23 cellular contexts compared by ENCODE assay signal in genomic region chr6:85408039-85408438, GRCh38. TPM values are rescaled to one million over a fixed set of nuclear protein-coding genes. Genes with fewer than 3 reads are reported as not detected.
DNase-seq lines count a peak whose midpoint lies in the region; ATAC-seq and TF ChIP-seq lines count a peak whose summit lies in the region.
"Had no signal": no experiment of that assay in that cellular context is flagged by ENCODE, and none has a peak within 500 bp of the region (broad histone marks: within the 10 kb centered on the region; RNA-seq: fewer than 3 reads in every experiment).

No MANE protein-coding gene starts in this region.

- dilution Hi-C loops in mammary epithelial cell (cut with HindIII; ENCODE audit: low sequenced_read_pairs): loop anchor here (5.0 to 10.0 kb wide), 2 partner anchors 69 to 237 kb away; partner anchors contain the start of gene SYNCRIP

- H3K9me2 ChIP-seq in Karpas-422 (replicated peaks; ENCODE audit: insufficient read depth, low read length): no peaks in the 10 kb centered on the region

- DNase-seq in mammary epithelial cell: no peak
- no peak for DNase-seq in breast epithelium (ENCODE audit: low spot score in 2 of 2)
- no peak for DNase-seq in RWPE2 (ENCODE audit: low spot score)
- peak; percentile 22 for DNase-seq in left kidney (ENCODE audit: low read depth, low spot score)
- DNase-seq in NCI-H2029 (lab: John Stamatoyannopoulos, UW): no peak
- DNase-seq in activated effector memory CD4-positive, alpha-beta T cell treated with Interleukin-2 at 50 U/mL for 16 hours: no peak
- no peak for DNase-seq in Karpas-422
- DNase-seq: CD4-positive, CD25-positive, alpha-beta regulatory T cell; DMS79 treated with DMSO at 0.1 percent for 48 hours; MM.1S; NCI-H1048; NCI-H1417 treated with DMSO at 0.1 percent for 48 hours; NCI-H187; NCI-H2107; NCI-H226; NCI-H510A treated with DMSO at 0.1 percent for 48 hours; NCI-H82; Peyer's patch; T-helper 1 cell had no signal

- H2AFZ ChIP-seq in mammary epithelial cell (ENCODE audit: low read depth, low read length) (peak overlapping the region; percentile 23), Karpas-422 (ENCODE audit: low read length) (no peak overlapping the region)

- H3K36me3 ChIP-seq in mammary epithelial cell (ENCODE audit: insufficient read depth, low read length) (no peaks in the 10 kb centered on the region), breast epithelium (no peaks in the 10 kb centered on the region), RWPE2 (ENCODE audit: low read depth) (no peaks in the 10 kb centered on the region), Karpas-422 (ENCODE audit: insufficient read depth, low read length) (no peaks in the 10 kb centered on the region)
- H3K36me3 ChIP-seq: Peyer's patch, SJSA1 had no signal

- TF ChIP-seq POLR2A in breast epithelium (IDR thresholded peaks at IDR 0.05): no peak

- no peaks in the 10 kb centered on the region for H3K79me2 ChIP-seq in mammary epithelial cell (ENCODE audit: insufficient read depth, low read length)
- H3K79me2 ChIP-seq in Karpas-422 (ENCODE audit: low read length): no peaks in the 10 kb centered on the region

- H3K9ac ChIP-seq in mammary epithelial cell (ENCODE audit: insufficient read depth, low read length) (no peak overlapping the region), Karpas-422 (ENCODE audit: low read length) (no peak overlapping the region)

- H3K4me2 ChIP-seq in mammary epithelial cell (ENCODE audit: insufficient read depth, low read depth, low read length) (no peak overlapping the region), Karpas-422 (ENCODE audit: low read depth, low read length, poor library complexity, severe bottlenecking) (no peak overlapping the region)

- no peak for ATAC-seq in RWPE2 (ENCODE audit: low read depth)
- ATAC-seq: K562, Right ventricle myocardium inferior had no signal

- in situ Hi-C loops in mammary epithelial cell (cut with MboI; ENCODE audit: low sequenced_read_pairs in 2 of 2): no loop called here

- CTCF ChIA-PET in mammary epithelial cell (lab: Charles Lee; ENCODE audit: low non-redundant PET): no interaction called here

- H3K9me3 ChIP-seq in mammary epithelial cell (replicated peaks; ENCODE audit: insufficient read depth, low read length): no peaks in the 10 kb centered on the region
- no peaks in the 10 kb centered on the region for H3K9me3 ChIP-seq in breast epithelium
- H3K9me3 ChIP-seq in RWPE2 (ENCODE audit: severe bottlenecking): no peaks in the 10 kb centered on the region
- no peaks in the 10 kb centered on the region for H3K9me3 ChIP-seq in Karpas-422 (ENCODE audit: low read length)
- H3K9me3 ChIP-seq: Peyer's patch, SJSA1 had no signal

- peaks cover 41% of the 10 kb centered on the region for H3K4me1 ChIP-seq in mammary epithelial cell (ENCODE audit: insufficient read depth, low read length)
- no peaks in the 10 kb centered on the region for H3K4me1 ChIP-seq in breast epithelium
- H3K4me1 ChIP-seq in RWPE2 (ENCODE audit: insufficient read depth, poor library complexity, severe bottlenecking): peaks cover 40% of the 10 kb centered on the region
- H3K4me1 ChIP-seq in Karpas-422 (ENCODE audit: low read length): peaks cover 10% of the 10 kb centered on the region

- no peak for TF ChIP-seq CTCF in mammary epithelial cell (conservative IDR thresholded peaks at IDR 0.05 in 1 of 2, IDR thresholded peaks at IDR 0.05 in 1 of 2; ENCODE audit: extremely low read depth in 1 of 2, insufficient read depth in 1 of 2, low read depth in 1 of 2, low read length in 2 of 2)
- TF ChIP-seq CTCF in breast epithelium (IDR thresholded peaks at IDR 0.05): no peak
- no peak for TF ChIP-seq CTCF in RWPE2 (IDR thresholded peaks at IDR 0.05; ENCODE audit: poor library complexity, severe bottlenecking)

- H4K20me1 ChIP-seq in mammary epithelial cell (ENCODE audit: insufficient read depth, low read length): no peaks in the 10 kb centered on the region
- no peaks in the 10 kb centered on the region for H4K20me1 ChIP-seq in Karpas-422 (ENCODE audit: insufficient read depth, low read depth, low read length)

- no TSS peak for BruUV-seq in mammary epithelial cell (replicated peaks; lab: Mats Ljungman, UMichigan)

- H3K4me3 ChIP-seq in mammary epithelial cell (replicated peaks in 1 of 3; ENCODE audit: insufficient read depth in 1 of 3, low read depth in 2 of 3, low read length in 3 of 3): no peak overlapping the region
- no peak overlapping the region for H3K4me3 ChIP-seq in breast epithelium
- H3K4me3 ChIP-seq in RWPE2 (ENCODE audit: severe bottlenecking): no peak overlapping the region
- no peak overlapping the region for H3K4me3 ChIP-seq in Karpas-422 (ENCODE audit: low read length)
- H3K4me3 ChIP-seq: K562, Peyer's patch, SJSA1 had no signal

- 100% methylated on average over 2 of the region's 2 CpGs for WGBS in mammary epithelial cell (ENCODE audit: low coverage, missing lambda C conversion rate)

- intact Hi-C loops in mammary epithelial cell (cut with micrococcal nuclease): no loop called here
- intact Hi-C loops in breast epithelium (cut with DNase I; ENCODE audit: low total_unique reads): no loop called here

- H3K27me3 ChIP-seq in mammary epithelial cell (ENCODE audit: insufficient read depth, low read length) (no peaks in the 10 kb centered on the region), breast epithelium (no peaks in the 10 kb centered on the region), RWPE2 (ENCODE audit: insufficient read depth, poor library complexity, severe bottlenecking) (no peaks in the 10 kb centered on the region), Karpas-422 (ENCODE audit: low read length) (no peaks in the 10 kb centered on the region; the same call in 1 of the 2 replicates)
- H3K27me3 ChIP-seq: Peyer's patch, SJSA1 had no signal

- H3K27ac ChIP-seq in mammary epithelial cell (ENCODE audit: insufficient read depth, low read depth, low read length) (no peak overlapping the region), breast epithelium (no peak overlapping the region), RWPE2 (ENCODE audit: poor library complexity, severe bottlenecking) (peak overlapping the region; percentile 100), Karpas-422 (ENCODE audit: low read length) (no peak overlapping the region)
- H3K27ac ChIP-seq: Peyer's patch, SJSA1 had no signal

RNA-seq across cellular contexts. Expression of gene NT5E, which starts 41.8 kb away (rescaled TPM):
- total RNA-seq in mammary epithelial cell (100 to 1,000 TPM in 1 of 2 donors, 10 to 100 TPM in 1; 74.2 to 228 TPM), breast epithelium (10 to 100 TPM; 10.1 to 26.5 (median 11.4) TPM)
- 148 TPM for polyA plus RNA-seq in mammary epithelial cell
- polyA minus RNA-seq in mammary epithelial cell: 174 TPM
- total RNA-seq in Karpas-422 (2014; rRNA removed; shearing (Covaris generic); ENCODE audit: low replicate concordance): not detected in 2 replicates
- total RNA-seq: OCI-LY7 had no signal

Comparison
In these comparisons a context has a peak if more than half of its experiments do, and no peak if none do; other contexts are left out.
1. RNA of gene NT5E, which starts 41.8 kb away (total RNA-seq): 74.2 to 228 TPM in mammary epithelial cell and 10.1 to 26.5 TPM in breast epithelium; not detected in Karpas-422; every median in the first group is over 10 times any median in the second.